In genomic region chr14:62029569-62029924, GRCh38 we compare ENCODE assay signal across 14 cellular contexts.
DNase-seq lines count a peak whose midpoint lies in the region; ATAC-seq and TF ChIP-seq lines count a peak whose summit lies in the region.
"Had no signal": no experiment of that assay in that cellular context is flagged by ENCODE, and none has a peak within 500 bp of the region (broad histone marks: within the 10 kb centered on the region; RNA-seq: fewer than 3 reads in every experiment).

No MANE protein-coding gene starts in this region.

- no peak overlapping the region for H3K4me3 ChIP-seq in colonic mucosa
- H3K4me3 ChIP-seq: sigmoid colon had no signal

- no peaks in the 10 kb centered on the region for H3K4me1 ChIP-seq in colonic mucosa
- H3K4me1 ChIP-seq: sigmoid colon had no signal

- H3K9ac ChIP-seq in colonic mucosa (ENCODE audit: low read depth in 2 of 2, low read length in 2 of 2), result no peak overlapping the region
- H3K9ac ChIP-seq: SK-N-SH had no signal

- no peak overlapping the region for H3K27ac ChIP-seq in colonic mucosa
- H3K27ac ChIP-seq: sigmoid colon, VCaP had no signal

- H3K9me3 ChIP-seq in colonic mucosa, result no peaks in the 10 kb centered on the region
- H3K9me3 ChIP-seq: sigmoid colon, SK-N-SH had no signal

- no peaks in the 10 kb centered on the region for H3K36me3 ChIP-seq in colonic mucosa
- H3K36me3 ChIP-seq: sigmoid colon had no signal

- TF ChIP-seq CTCF in colonic mucosa (IDR thresholded peaks at IDR 0.05), result no peak

- peak; percentile 85 for ATAC-seq in GM18870 (IDR thresholded peaks at IDR 0.05; ENCODE audit: unreplicated experiment)
- ATAC-seq in GM21723 (IDR thresholded peaks at IDR 0.05; ENCODE audit: unreplicated experiment), result peak; percentile 60
- peak; percentile 69 for ATAC-seq in HG03175 (IDR thresholded peaks at IDR 0.05; ENCODE audit: unreplicated experiment)
- no peak for ATAC-seq in HG03571 (IDR thresholded peaks at IDR 0.05; ENCODE audit: unreplicated experiment)
- ATAC-seq in GM18861 (IDR thresholded peaks at IDR 0.05; ENCODE audit: unreplicated experiment), result no peak
- ATAC-seq: activated naive CD8-positive, alpha-beta T cell treated with anti-CD3 and anti-CD28 coated beads, Interleukin-2, amount 50 U/mL, for 24 hours; left ventricle myocardium superior had no signal

- H3K27me3 ChIP-seq in colonic mucosa, result no peaks in the 10 kb centered on the region
- H3K27me3 ChIP-seq: sigmoid colon had no signal

- DNase-seq in mucosa of gallbladder (ENCODE audit: low spot score) (peak; percentile 14), colonic mucosa (no peak)
- DNase-seq: activated naive CD8-positive, alpha-beta T cell treated with anti-CD3 and anti-CD28 coated beads, Interleukin-2, amount 50 U/mL, for 24 hours; erythroblast; left ventricle myocardium superior; NCI-H2029; sigmoid colon; SK-N-SH had no signal

- intact Hi-C loops in colonic mucosa (cut with DNase I), result no loop called here

Comparison
In these comparisons a context has a peak if more than half of its experiments do, and no peak if none do; other contexts are left out.
1. ATAC-seq: peak in GM18870 (single experiment), GM21723 (single experiment) and HG03175 (single experiment); none in HG03571 (single experiment) and GM18861 (single experiment).